In genomic region chr9:114822708-114823107, GRCh38 we compare ENCODE assay signal across 21 cellular contexts. TPM values are rescaled to one million over a fixed set of nuclear protein-coding genes. Genes with fewer than 3 reads are reported as not detected.
"Had no signal": no experiment of that assay in that cellular context is flagged by ENCODE, and none has a peak within 500 bp of the region (broad histone marks: within the 10 kb centered on the region; RNA-seq: fewer than 3 reads in every experiment).

No MANE protein-coding gene starts in this region.

- H3K4me3 ChIP-seq: MG63, SJSA1, SK-N-MC had no signal

- H3K9me3 ChIP-seq: MG63, SJSA1 had no signal

- H3K36me3 ChIP-seq: MG63, SJSA1 had no signal

- H3K27me3 ChIP-seq: MG63, SJSA1 had no signal

- FAIRE-seq: RCC 7860 had no signal

- DNase-seq: Karpas-422, KG1, MG63, NCI-H1105, NCI-H1417, NCI-H1436 treated with DMSO at 0.1 percent for 48 hours, NCI-H1694, NCI-H187 treated with DMSO at 0.1 percent for 48 hours, NCI-H2029 treated with DMSO at 0.1 percent for 48 hours, NCI-H2171 treated with DMSO at 0.1 percent for 48 hours, NCI-H345, NCI-H446 treated with DMSO at 0.1 percent for 48 hours, NCI-H524, NCI-H526 treated with DMSO at 0.1 percent for 48 hours, NCI-H748 treated with DMSO at 0.1 percent for 48 hours, Right ventricle myocardium superior, RPMI8226, SIG-M5 had no signal

- H3K27ac ChIP-seq: SJSA1, SK-N-MC had no signal

- H3K4me1 ChIP-seq: SJSA1 had no signal

RNA-seq across cellular contexts. Expression of gene TNFSF15, which starts 16.9 kb away (rescaled TPM):
- total RNA-seq: Right ventricle myocardium superior, SJSA1 had no signal
